ENCODE assay signal across 19 cellular contexts in the genomic region with DNA sequence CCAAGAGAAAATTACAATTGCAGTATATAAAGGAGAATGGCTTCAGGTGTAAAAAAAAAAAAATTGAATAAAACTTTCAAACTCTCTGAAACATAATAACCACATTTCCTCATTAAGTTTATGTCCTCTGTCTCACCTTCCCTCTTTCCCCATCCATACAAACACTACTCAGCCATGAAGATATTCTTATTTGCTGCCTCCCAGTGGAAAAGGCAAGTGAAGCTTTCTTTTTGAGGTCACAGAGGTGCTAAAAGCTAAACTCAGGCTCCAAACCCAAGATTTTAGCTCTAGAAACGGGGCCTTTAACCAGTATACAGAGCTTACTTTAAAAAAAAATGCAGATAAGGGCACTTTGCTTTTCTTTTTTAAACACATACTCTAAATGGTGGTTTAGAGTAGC.
DNase-seq lines count a peak whose midpoint lies in the region; ATAC-seq, FAIRE-seq and TF ChIP-seq lines count a peak whose summit lies in the region.
"Had no signal": no experiment of that assay in that cellular context is flagged by ENCODE, and none has a peak within 500 bp of the region (broad histone marks: within the 10 kb centered on the region; RNA-seq: fewer than 3 reads in every experiment).

No MANE protein-coding gene starts in this region.

- H3K27me3 ChIP-seq in H7 (ENCODE audit: control insufficient read depth, insufficient read depth, low read length) (no peaks in the 10 kb centered on the region), H1 (replicated peaks in 1 of 4; ENCODE audit: control insufficient read depth in 3 of 4, extremely low read depth in 1 of 4, insufficient read depth in 3 of 4, low read length in 3 of 4) (no peaks in the 10 kb centered on the region), neural progenitor cell (no peaks in the 10 kb centered on the region)
- no peaks in the 10 kb centered on the region for H3K27me3 ChIP-seq in naive thymus-derived CD4-positive, alpha-beta T cell (ENCODE audit: control insufficient read depth in 2 of 2, insufficient read depth in 2 of 2, low read length in 2 of 2)
- H3K27me3 ChIP-seq: upper lobe of right lung had no signal

- H3K4me3 Mint-ChIP-seq in neural progenitor cell = no peak overlapping the region
- H3K4me3 Mint-ChIP-seq in naive thymus-derived CD4-positive, alpha-beta T cell = no peak overlapping the region
- H3K4me3 Mint-ChIP-seq: activated naive CD8-positive, alpha-beta T cell treated with anti-CD3 and anti-CD28 coated beads for 36 hours; activated T-helper 17 cell treated with anti-CD3 and anti-CD28 coated beads, Interleukin-2, amount 50 U/mL, for 72 hours had no signal

- no peak overlapping the region for H3K14ac ChIP-seq in H1 (ENCODE audit: insufficient read length)

- no peak overlapping the region for H2BK15ac ChIP-seq in H1 (ENCODE audit: low read length)

- H4K91ac ChIP-seq in H1 (replicated peaks; ENCODE audit: insufficient read length, low read length) = no peak overlapping the region

- WGBS in H1 (ENCODE audit: extremely low coverage in 1 of 2, insufficient coverage in 1 of 2, insufficient read length in 1 of 2, insufficient replicate concordance in 2 of 2, low coverage in 1 of 2, low lambda C conversion rate in 2 of 2, missing lambda C conversion rate in 1 of 2), 2 experiments = 76% methylated on average over 1 of the region's 1 CpG; no CpG with 5 or more reads in 1 of the 2 experiments

- H3K56ac ChIP-seq in H1 (replicated peaks; ENCODE audit: insufficient read length, low read depth, low read length) = no peak overlapping the region

- H3K27me3 Mint-ChIP-seq in neural progenitor cell (ENCODE audit: insufficient read depth, low read depth) = no peaks in the 10 kb centered on the region
- H3K27me3 Mint-ChIP-seq in naive thymus-derived CD4-positive, alpha-beta T cell = no peaks in the 10 kb centered on the region
- H3K27me3 Mint-ChIP-seq: activated naive CD8-positive, alpha-beta T cell treated with anti-CD3 and anti-CD28 coated beads for 36 hours; activated T-helper 17 cell treated with anti-CD3 and anti-CD28 coated beads, Interleukin-2, amount 50 U/mL, for 72 hours had no signal

- no peaks in the 10 kb centered on the region for H3K9me3 Mint-ChIP-seq in neural progenitor cell
- peaks cover 0 to 5% (median 0%) of the 10 kb centered on the region in 11 donors for H3K9me3 Mint-ChIP-seq in naive thymus-derived CD4-positive, alpha-beta T cell

- no peaks in the 10 kb centered on the region for H3K4me1 Mint-ChIP-seq in neural progenitor cell
- no peaks in the 10 kb centered on the region for H3K4me1 Mint-ChIP-seq in naive thymus-derived CD4-positive, alpha-beta T cell
- H3K4me1 Mint-ChIP-seq: activated naive CD8-positive, alpha-beta T cell treated with anti-CD3 and anti-CD28 coated beads for 36 hours; activated T-helper 17 cell treated with anti-CD3 and anti-CD28 coated beads, Interleukin-2, amount 50 U/mL, for 72 hours had no signal

- H3K79me2 ChIP-seq in H1 (ENCODE audit: control insufficient read depth in 1 of 2, insufficient read depth in 2 of 2, low read length in 2 of 2) (no peaks in the 10 kb centered on the region), neural progenitor cell (ENCODE audit: low read depth) (no peaks in the 10 kb centered on the region)

- H4K8ac ChIP-seq in H1 (ENCODE audit: extremely low read depth, insufficient read depth, low read length) = no peak overlapping the region

- no peak overlapping the region for H3K4me3 ChIP-seq in H7 (ENCODE audit: insufficient read depth, low read depth, low read length)
- H3K4me3 ChIP-seq in H1 (ENCODE audit: extremely low read depth in 1 of 4, insufficient read depth in 2 of 4, low read depth in 3 of 4, low read length in 4 of 4) = no peak overlapping the region
- no peak overlapping the region for H3K4me3 ChIP-seq in neural progenitor cell
- H3K4me3 ChIP-seq in naive thymus-derived CD4-positive, alpha-beta T cell (ENCODE audit: low read length) = no peak overlapping the region
- H3K4me3 ChIP-seq: lower lobe of right lung, upper lobe of right lung had no signal

- H3K9ac ChIP-seq in H1 (replicated peaks in 1 of 4; ENCODE audit: extremely low read depth in 1 of 4, low read depth in 3 of 4, low read length in 3 of 4) (no peak overlapping the region), neural progenitor cell (no peak overlapping the region)

- no peak overlapping the region for H3K27ac ChIP-seq in H1 (ENCODE audit: low read depth, low read length)
- no peak overlapping the region for H3K27ac ChIP-seq in neural progenitor cell
- no peak overlapping the region for H3K27ac ChIP-seq in naive thymus-derived CD4-positive, alpha-beta T cell (ENCODE audit: low read depth, low read length)
- H3K27ac ChIP-seq: lower lobe of right lung, upper lobe of right lung had no signal

- H4K20me1 ChIP-seq in H1 (replicated peaks in 1 of 2; ENCODE audit: control insufficient read depth in 1 of 2, insufficient read depth in 2 of 2, low read length in 2 of 2) (no peaks in the 10 kb centered on the region), neural progenitor cell (ENCODE audit: low read depth) (no peaks in the 10 kb centered on the region)

- H2BK12ac ChIP-seq in H1 (ENCODE audit: low read depth, low read length) = no peak overlapping the region

- H3K4me2 ChIP-seq in H1 (ENCODE audit: insufficient read depth in 1 of 2, low read depth in 2 of 2, low read length in 2 of 2) = no peak overlapping the region
- H3K4me2 ChIP-seq in neural progenitor cell = no peak overlapping the region

- no peak overlapping the region for H2AK5ac ChIP-seq in H1 (ENCODE audit: low read depth, low read length)

- H3K9me3 ChIP-seq in H1 (ENCODE audit: insufficient read depth in 2 of 2, low read depth in 1 of 2, low read length in 1 of 2) (no peaks in the 10 kb centered on the region), neural progenitor cell (ENCODE audit: low read depth) (no peaks in the 10 kb centered on the region)
- no peaks in the 10 kb centered on the region for H3K9me3 ChIP-seq in naive thymus-derived CD4-positive, alpha-beta T cell (ENCODE audit: control insufficient read depth in 2 of 3, low read length in 3 of 3)
- H3K9me3 ChIP-seq: lower lobe of right lung, upper lobe of right lung had no signal

- H3K36me3 Mint-ChIP-seq in neural progenitor cell = no peaks in the 10 kb centered on the region
- H3K36me3 Mint-ChIP-seq in naive thymus-derived CD4-positive, alpha-beta T cell = no peaks in the 10 kb centered on the region
- H3K36me3 Mint-ChIP-seq: activated naive CD8-positive, alpha-beta T cell treated with anti-CD3 and anti-CD28 coated beads for 36 hours had no signal

- no peak overlapping the region for H3K23ac ChIP-seq in H1 (ENCODE audit: insufficient read length)

- FAIRE-seq in H1 (lab: Jason Lieb, UNC) = no peak

- peak in 2 of 3 experiments; percentile 22 to 39; a peak in 2 of 4 replicates for TF ChIP-seq CTCF in H1 (IDR thresholded peaks at IDR 0.05; ENCODE audit: control extremely low read depth in 1 of 3, insufficient read depth in 1 of 3, low read depth in 1 of 3, low read length in 3 of 3)
- peak; percentile 50 for TF ChIP-seq CTCF in neural progenitor cell (IDR thresholded peaks at IDR 0.05)

- no peak overlapping the region for H2AFZ ChIP-seq in H1 (ENCODE audit: low read length)
- H2AFZ ChIP-seq in neural progenitor cell (replicated peaks) = no peak overlapping the region

- DNase-seq in H7 (peak; percentile 1), NCI-H460 (ENCODE audit: extremely low read depth, low read depth) (peak; percentile 1), H1 (ENCODE audit: low read depth in 1 of 2, low spot score in 2 of 2) (no peak), neural progenitor cell (ENCODE audit: low spot score) (peak; percentile 41), SIG-M5 (lab: John Stamatoyannopoulos, UW) (no peak), DMS 273 treated with DMSO at 0.1 percent for 48 hours (lab: John Stamatoyannopoulos, UW) (no peak)
- DNase-seq in naive thymus-derived CD4-positive, alpha-beta T cell = no peak
- DNase-seq: activated CD4-positive, alpha-beta T cell treated with anti-CD3 and anti-CD28 coated beads for 48 hours; activated naive CD8-positive, alpha-beta T cell treated with anti-CD3 and anti-CD28 coated beads for 36 hours; head of caudate nucleus; lower lobe of right lung; NCI-H146; occipital lobe; right cardiac atrium; stimulated activated CD4-positive, alpha-beta T cell treated with anti-CD3 and anti-CD28 coated beads, Interleukin-15, amount 100 ng/mL, for 24 hours; upper lobe of right lung had no signal

- peak; percentile 61 to 62 for TF ChIP-seq RAD21 in H1 (IDR thresholded peaks at IDR 0.05 in 1 of 2, conservative IDR thresholded peaks at IDR 0.05 in 1 of 2; ENCODE audit: low read depth in 2 of 2, low read length in 2 of 2)

- no peak overlapping the region for H3K4ac ChIP-seq in H1 (replicated peaks; ENCODE audit: insufficient read length, low read depth, low read length)

- H3K27ac Mint-ChIP-seq in neural progenitor cell = no peak overlapping the region
- no peak overlapping the region for H3K27ac Mint-ChIP-seq in naive thymus-derived CD4-positive, alpha-beta T cell
- H3K27ac Mint-ChIP-seq: activated naive CD8-positive, alpha-beta T cell treated with anti-CD3 and anti-CD28 coated beads for 36 hours; activated T-helper 17 cell treated with anti-CD3 and anti-CD28 coated beads, Interleukin-2, amount 50 U/mL, for 72 hours had no signal

- intact Hi-C loops in naive thymus-derived CD4-positive, alpha-beta T cell (cut with micrococcal nuclease) = no loop called here

- no peak for ATAC-seq in naive thymus-derived CD4-positive, alpha-beta T cell
- ATAC-seq: activated T-helper 17 cell treated with anti-CD3 and anti-CD28 coated beads, Interleukin-2, amount 50 U/mL, for 72 hours; HCT116; lower lobe of right lung; right cardiac atrium; Right ventricle myocardium inferior; upper lobe of right lung had no signal

- no peaks in the 10 kb centered on the region for H3F3A ChIP-seq in neural progenitor cell (ENCODE audit: low read depth)

- CTCF ChIA-PET in H1 (lab: Charles Lee; ENCODE audit: partially characterized antibody) = interaction anchor here (0.6 to 1.7 kb wide), 10 partner anchors 9 to 1913 kb away, joined by 3 to 6 read pairs (median 4); no protein-coding TSS in a partner anchor
- CTCF ChIA-PET in naive thymus-derived CD4-positive, alpha-beta T cell (lab: Charles Lee) = no interaction called here

- H3K4me1 ChIP-seq in H1 (replicated peaks in 1 of 4; ENCODE audit: control insufficient read depth in 3 of 4, insufficient read depth in 4 of 4, low read length in 3 of 4) = no peaks in the 10 kb centered on the region
- no peaks in the 10 kb centered on the region for H3K4me1 ChIP-seq in neural progenitor cell
- H3K4me1 ChIP-seq in naive thymus-derived CD4-positive, alpha-beta T cell (ENCODE audit: control insufficient read depth in 2 of 2, insufficient read depth in 2 of 2, low read length in 2 of 2) = no peaks in the 10 kb centered on the region
- H3K4me1 ChIP-seq: lower lobe of right lung, upper lobe of right lung had no signal

- H3K36me3 ChIP-seq in H7 (replicated peaks; ENCODE audit: control insufficient read depth, insufficient read depth, low read length) (no peaks in the 10 kb centered on the region), H1 (ENCODE audit: control insufficient read depth in 2 of 4, insufficient read depth in 4 of 4, low read length in 3 of 4) (no peaks in the 10 kb centered on the region), neural progenitor cell (no peaks in the 10 kb centered on the region)
- no peaks in the 10 kb centered on the region for H3K36me3 ChIP-seq in naive thymus-derived CD4-positive, alpha-beta T cell (ENCODE audit: control insufficient read depth in 2 of 3, insufficient read depth in 3 of 3, low read length in 3 of 3)
- H3K36me3 ChIP-seq: lower lobe of right lung, upper lobe of right lung had no signal

- no peak for TF ChIP-seq EP300 in H1 (IDR thresholded peaks at IDR 0.05; ENCODE audit: borderline replicate concordance in 1 of 2, low read depth in 2 of 2, low read length in 2 of 2)

- no peak overlapping the region for H2BK120ac ChIP-seq in H1 (replicated peaks; ENCODE audit: low read depth, low read length)

- POLR2A ChIA-PET in H1 (lab: Charles Lee; ENCODE audit: partially characterized antibody) = no interaction called here
- POLR2A ChIA-PET in naive thymus-derived CD4-positive, alpha-beta T cell (lab: Charles Lee) = no interaction called here

- H2BK5ac ChIP-seq in H1 (ENCODE audit: low read depth, low read length) = no peak overlapping the region

- H2BK20ac ChIP-seq in H1 (ENCODE audit: low read length) = no peak overlapping the region

- no peaks in the 10 kb centered on the region for H3K23me2 ChIP-seq in H1 (ENCODE audit: low read depth, low read length)

- no peak overlapping the region for H4K5ac ChIP-seq in H1 (ENCODE audit: insufficient read length, low read depth, low read length)

- H3K18ac ChIP-seq in H1 (ENCODE audit: extremely low read depth, low read length) = no peak overlapping the region

- H3K79me1 ChIP-seq in H1 (ENCODE audit: low read depth, low read length) = no peaks in the 10 kb centered on the region

- TF ChIP-seq POLR2A in H1 (IDR thresholded peaks at IDR 0.05; ENCODE audit: control extremely low read depth in 1 of 2, low read depth in 2 of 2, low read length in 2 of 2) = no peak

Comparison
In these comparisons a context has a peak if more than half of its experiments do, and no peak if none do; other contexts are left out.
1. DNase-seq: peak in H7 (single experiment), NCI-H460 (single experiment) and neural progenitor cell (single experiment); none in H1 (0 of 2), SIG-M5 (single experiment), naive thymus-derived CD4-positive, alpha-beta T cell (0 of 9) and DMS 273 treated with DMSO at 0.1 percent for 48 hours (single experiment).